ENCODE assay signal across 10 cellular contexts in genomic region chr9:29214162-29214520, GRCh38. TPM values are rescaled to one million over a fixed set of nuclear protein-coding genes. Genes with fewer than 3 reads are reported as not detected.
A peak's percentile ranks its signal among the peaks of the same experiment; 100 is the strongest.
DNase-seq lines count a peak whose midpoint lies in the region; ATAC-seq and TF ChIP-seq lines count a peak whose summit lies in the region.
"Had no signal": no experiment of that assay in that cellular context is flagged by ENCODE, and none has a peak within 500 bp of the region (broad histone marks: within the 10 kb centered on the region; RNA-seq: fewer than 3 reads in every experiment).

No MANE protein-coding gene starts in this region.

- H3K9me3 Mint-ChIP-seq in type B pancreatic cell, result no peaks in the 10 kb centered on the region

- in situ Hi-C loops in SK-MEL-5 (cut with HindIII; ENCODE audit: low pct_unique_long_range_greater_than_20kb, low sequenced_read_pairs), result no loop called here

- peak overlapping the region; percentile 82 for H3K27ac Mint-ChIP-seq in type B pancreatic cell

- ATAC-seq in HG02623 (IDR thresholded peaks at IDR 0.05; ENCODE audit: unreplicated experiment) (no peak), omental fat pad (ENCODE audit: low FRiP score) (no peak)

- H3K27me3 Mint-ChIP-seq in type B pancreatic cell, result peaks cover 78% of the 10 kb centered on the region

- H3K4me1 Mint-ChIP-seq in type B pancreatic cell (ENCODE audit: unreplicated experiment), result peaks cover 23% of the 10 kb centered on the region

- no peak for TF ChIP-seq CTCF in type B pancreatic cell (conservative IDR thresholded peaks at IDR 0.05)
- no peak for TF ChIP-seq CTCF in omental fat pad (IDR thresholded peaks at IDR 0.05)

- H3K4me3 Mint-ChIP-seq in type B pancreatic cell, result peak overlapping the region; percentile 97

- DNase-seq in NCI-H510A (lab: John Stamatoyannopoulos, UW) (peak; percentile 32), NCI-H510A treated with DMSO at 0.1 percent for 48 hours (lab: John Stamatoyannopoulos, UW) (no peak), SK-MEL-5 (ENCODE audit: low read depth, low spot score) (peak; percentile 82), iPS-NIHi11 (ENCODE audit: low spot score) (peak; percentile 80), type B pancreatic cell (ENCODE audit: extremely low spot score, unreplicated experiment) (peak; percentile 66), omental fat pad (ENCODE audit: low spot score) (no peak)
- no peak for DNase-seq in activated effector memory CD4-positive, alpha-beta T cell treated with Interleukin-2 at 50 U/mL for 16 hours
- DNase-seq: dermis blood vessel endothelial cell had no signal

- H3K36me3 Mint-ChIP-seq in type B pancreatic cell, result no peaks in the 10 kb centered on the region

RNA-seq across cellular contexts. Expression of gene LINGO2, which starts 0.7 kb away (rescaled TPM):
- 0.29 and 0.45 TPM in 2 replicates for total RNA-seq in SK-MEL-5 (2014; rRNA removed; shearing (Covaris generic))
- polyA plus RNA-seq in SK-MEL-5 (2015; cell fraction: cytosol; rRNA removed), result 0.44 and 0.51 TPM in 2 replicates
- 0.79 TPM in 2 replicates for polyA plus RNA-seq in SK-MEL-5 (2015; cell fraction: nucleus; rRNA removed)
- total RNA-seq in type B pancreatic cell (ENCODE audit: low replicate concordance), result 4.0 TPM in 2 replicates
- not detected for total RNA-seq in omental fat pad
- polyA plus RNA-seq: AG04450 had no signal

Comparison
In these comparisons a context has a peak if more than half of its experiments do, and no peak if none do; other contexts are left out.
1. DNase-seq: peak in NCI-H510A (single experiment), SK-MEL-5 (single experiment), iPS-NIHi11 (single experiment) and type B pancreatic cell (single experiment); none in NCI-H510A treated with DMSO at 0.1 percent for 48 hours (single experiment), activated effector memory CD4-positive, alpha-beta T cell treated with Interleukin-2 at 50 U/mL for 16 hours (single experiment) and omental fat pad (single experiment).